Comparison of ENCODE assay signal across 21 cellular contexts in genomic region chr1:19065526-19066247, GRCh38.
DNase-seq lines count a peak whose midpoint lies in the region; ATAC-seq and TF ChIP-seq lines count a peak whose summit lies in the region.
"Had no signal": no experiment of that assay in that cellular context is flagged by ENCODE, and none has a peak within 500 bp of the region (broad histone marks: within the 10 kb centered on the region; RNA-seq: fewer than 3 reads in every experiment).

No MANE protein-coding gene starts in this region.

- DNase-seq in NCI-H1092 treated with DMSO at 0.1 percent for 48 hours (lab: John Stamatoyannopoulos, UW) (peak; percentile 52), NCI-H1092 (lab: John Stamatoyannopoulos, UW) (no peak), RPMI8226 (peak; percentile 31), left lobe of liver (ENCODE audit: low spot score) (peak; percentile 93), suprapubic skin (ENCODE audit: low spot score in 2 of 2) (no peak), anterior cingulate cortex (lab: John Stamatoyannopoulos, UW) (no peak)
- DNase-seq in activated naive CD4-positive, alpha-beta T cell (lab: John Stamatoyannopoulos, UW), result no peak
- DNase-seq: activated B cell treated with CpG ODN at 0.5 μM for 24 hours; activated CD4-positive, alpha-beta memory T cell treated with anti-CD3 and anti-CD28 coated beads for 36 hours; activated naive CD4-positive, alpha-beta T cell treated with anti-CD3 and anti-CD28 coated beads, Interleukin-2, amount 50 U/mL, for 16 hours; effector memory CD8-positive, alpha-beta T cell; H9; head of caudate nucleus; natural killer cell; NCI-H524 treated with DMSO at 0.1 percent for 48 hours; stimulated activated naive CD8-positive, alpha-beta T cell treated with anti-CD3 and anti-CD28 coated beads, Interleukin-15, amount 100 ng/mL, for 72 hours; T-helper 2 cell had no signal

- ATAC-seq in left lobe of liver (peak; percentile 62), GM18907 (IDR thresholded peaks at IDR 0.05; ENCODE audit: unreplicated experiment) (no peak)
- ATAC-seq: effector memory CD8-positive, alpha-beta T cell; natural killer cell; stimulated activated naive CD8-positive, alpha-beta T cell treated with anti-CD3 and anti-CD28 coated beads, Interleukin-15, amount 100 ng/mL, for 72 hours had no signal

- no peak for TF ChIP-seq POLR2A in suprapubic skin (IDR thresholded peaks at IDR 0.05)

- H3K4me3 ChIP-seq in suprapubic skin, result no peak overlapping the region
- H3K4me3 ChIP-seq: ascending aorta, SJSA1 had no signal

- H3K27ac ChIP-seq in suprapubic skin, result peak overlapping the region; percentile 61
- H3K27ac ChIP-seq: 22Rv1, ascending aorta, SJSA1 had no signal

- H3K27me3 ChIP-seq in suprapubic skin, result no peaks in the 10 kb centered on the region
- H3K27me3 ChIP-seq: ascending aorta, SJSA1 had no signal

- no peaks in the 10 kb centered on the region for H3K36me3 ChIP-seq in suprapubic skin
- H3K36me3 ChIP-seq: ascending aorta, SJSA1 had no signal

- no peak for TF ChIP-seq EP300 in suprapubic skin (IDR thresholded peaks at IDR 0.05)

- no peaks in the 10 kb centered on the region for H3K9me3 ChIP-seq in suprapubic skin
- H3K9me3 ChIP-seq: ascending aorta, SJSA1 had no signal

- 66% methylated on average over 8 of the region's 16 CpGs for WGBS in suprapubic skin

- TF ChIP-seq CTCF in suprapubic skin (IDR thresholded peaks at IDR 0.05), result no peak

- peaks cover 71% of the 10 kb centered on the region for H3K4me1 ChIP-seq in suprapubic skin
- H3K4me1 ChIP-seq: SJSA1 had no signal

Comparison
In these comparisons a context has a peak if more than half of its experiments do, and no peak if none do; other contexts are left out.
1. DNase-seq: peak in NCI-H1092 treated with DMSO at 0.1 percent for 48 hours (single experiment), RPMI8226 (single experiment) and left lobe of liver (single experiment); none in NCI-H1092 (single experiment), suprapubic skin (0 of 2), anterior cingulate cortex (0 of 58) and activated naive CD4-positive, alpha-beta T cell (0 of 4).